In the genomic region with DNA sequence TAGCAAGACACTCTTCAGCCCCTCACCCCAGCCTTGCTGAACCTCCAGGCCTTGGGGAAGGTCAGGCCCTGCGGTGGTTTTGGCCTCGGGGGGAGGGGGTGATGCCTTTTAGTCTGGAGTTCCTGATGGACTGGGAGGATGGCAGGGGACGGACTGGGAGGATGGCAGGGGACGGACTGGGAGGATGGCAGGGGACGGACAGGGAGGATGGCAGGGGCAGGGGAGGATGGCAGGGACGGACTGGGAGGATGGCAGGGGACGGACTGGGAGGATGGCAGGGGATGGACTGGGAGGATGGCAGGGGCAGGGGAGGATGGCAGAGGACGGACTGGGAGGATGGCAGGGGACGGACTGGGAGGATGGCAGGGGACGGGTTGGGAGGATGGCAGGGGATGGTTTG, we compare ENCODE assay signal across 7 cellular contexts. TPM values are rescaled to one million over a fixed set of nuclear protein-coding genes. Genes with fewer than 3 reads are reported as not detected.
"Had no signal": no experiment of that assay in that cellular context is flagged by ENCODE, and none has a peak within 500 bp of the region (broad histone marks: within the 10 kb centered on the region; RNA-seq: fewer than 3 reads in every experiment).

No MANE protein-coding gene starts in this region.

RNA-seq across cellular contexts. Expression of gene UNCX, which starts 28.4 kb away (rescaled TPM):
- total RNA-seq: GM23338, H4, H7, HepG2, HFFc6, HT1080 had no signal
- polyA plus RNA-seq: GM23338, HepG2, IgD-negative memory B cell had no signal
